ENCODE assay signal across 8 cellular contexts in genomic region chr11:2929511-2929879, GRCh38. TPM values are rescaled to one million over a fixed set of nuclear protein-coding genes. Genes with fewer than 3 reads are reported as not detected.
DNase-seq lines count a peak whose midpoint lies in the region; ATAC-seq and TF ChIP-seq lines count a peak whose summit lies in the region.

No MANE protein-coding gene starts in this region.

- peaks cover 27% of the 10 kb centered on the region for H3K4me1 Mint-ChIP-seq in activated CD4-positive, alpha-beta T cell treated with anti-CD3 and anti-CD28 coated beads for 36 hours
- peaks cover 7% of the 10 kb centered on the region for H3K4me1 Mint-ChIP-seq in WTC11

- H3K9me3 Mint-ChIP-seq in activated CD4-positive, alpha-beta T cell treated with anti-CD3 and anti-CD28 coated beads for 36 hours (ENCODE audit: low read depth), result no peaks in the 10 kb centered on the region
- no peaks in the 10 kb centered on the region for H3K9me3 Mint-ChIP-seq in WTC11

- H3K4me3 Mint-ChIP-seq in activated CD4-positive, alpha-beta T cell treated with anti-CD3 and anti-CD28 coated beads for 36 hours, result peak overlapping the region; percentile 63
- H3K4me3 Mint-ChIP-seq in WTC11, result 0 out of 2 replicates have a peak overlapping the region, but pooled peaks have one; percentile 72

- peak; percentile 34 for ATAC-seq in activated CD4-positive, alpha-beta T cell treated with anti-CD3 and anti-CD28 coated beads for 36 hours
- peak; percentile 9 for ATAC-seq in WTC11

- peaks cover 19% of the 10 kb centered on the region for H3K27me3 Mint-ChIP-seq in activated CD4-positive, alpha-beta T cell treated with anti-CD3 and anti-CD28 coated beads for 36 hours
- peaks cover 42% of the 10 kb centered on the region for H3K27me3 Mint-ChIP-seq in WTC11 (ENCODE audit: low read depth)

- H3K4me1 ChIP-seq in esophagus (ENCODE audit: control insufficient read depth in 2 of 2, insufficient read depth in 2 of 2, low read length in 1 of 2) (peaks cover 0 to 27% of the 10 kb centered on the region in 2 donors), neutrophil (ENCODE audit: control insufficient read depth in 1 of 2, insufficient read depth in 1 of 2, low read depth in 1 of 2, low read length in 1 of 2) (peaks cover 28 to 40% of the 10 kb centered on the region in 2 experiments), BE2C (no peaks in the 10 kb centered on the region)

- no peak overlapping the region for H3K27ac Mint-ChIP-seq in activated CD4-positive, alpha-beta T cell treated with anti-CD3 and anti-CD28 coated beads for 36 hours
- H3K27ac Mint-ChIP-seq in WTC11, result no peak overlapping the region

- no peak for TF ChIP-seq CTCF in WTC11 (IDR thresholded peaks at IDR 0.05)
- TF ChIP-seq CTCF in neutrophil (IDR thresholded peaks at IDR 0.05), result no peak
- TF ChIP-seq CTCF in BE2C (IDR thresholded peaks at IDR 0.05; ENCODE audit: low read depth, low read length), result no peak

- no peaks in the 10 kb centered on the region for H3K36me3 Mint-ChIP-seq in activated CD4-positive, alpha-beta T cell treated with anti-CD3 and anti-CD28 coated beads for 36 hours (ENCODE audit: low read depth)
- 0 out of 2 replicates have a peak, but pooled peaks cover 3% of the 10 kb centered on the region for H3K36me3 Mint-ChIP-seq in WTC11

- POLR2A ChIA-PET in activated CD4-positive, alpha-beta T cell treated with anti-CD3 and anti-CD28 coated beads for 36 hours (lab: Charles Lee), result no interaction called here
- POLR2A ChIA-PET in WTC11 (lab: Charles Lee), result interaction anchor here (0.6 to 2.1 kb wide), 3 partner anchors 26 to 37 kb away, joined by 3 to 10 read pairs (median 4); no protein-coding TSS in a partner anchor

- H3K36me3 ChIP-seq in esophagus (ENCODE audit: control insufficient read depth in 2 of 2, insufficient read depth in 2 of 2, low read length in 1 of 2), result no peaks in the 10 kb centered on the region
- no peaks in the 10 kb centered on the region for H3K36me3 ChIP-seq in neutrophil
- no peaks in the 10 kb centered on the region for H3K36me3 ChIP-seq in BE2C

- CTCF ChIA-PET in activated CD4-positive, alpha-beta T cell treated with anti-CD3 and anti-CD28 coated beads for 36 hours (lab: Charles Lee), result interaction anchor here (1.0 to 2.6 kb wide), 8 partner anchors 9 to 42 kb away, joined by 3 to 14 read pairs (median 4); a partner anchor contains a TSS
- CTCF ChIA-PET in WTC11 (lab: Charles Lee), result interaction anchor here (0.6 to 3.4 kb wide), 22 partner anchors 9 to 640 kb away, joined by 3 to 68 read pairs (median 6); partner anchors contain the start of genes CARS1, CDKN1C and NAP1L4

- H3K27ac ChIP-seq in esophagus (ENCODE audit: low read depth in 2 of 2, low read length in 1 of 2), result peak overlapping the region; percentile 82 to 91
- H3K27ac ChIP-seq in neutrophil, result no peak overlapping the region

- H3K27me3 ChIP-seq in esophagus (ENCODE audit: control insufficient read depth in 1 of 2, insufficient read depth in 2 of 2, low read length in 2 of 2) (no peaks in the 10 kb centered on the region), neutrophil (peaks cover 68% of the 10 kb centered on the region), BE2C (peaks cover 30% of the 10 kb centered on the region)

- WGBS in esophagus, 2 donors, result 2 to 3% methylated on average over 10 to 46 of the region's 46 CpGs

- H3K4me3 ChIP-seq in esophagus (ENCODE audit: low read depth in 1 of 2, low read length in 2 of 2) (peak overlapping the region; percentile 43 to 62), neutrophil (ENCODE audit: low read depth in 1 of 2, low read length in 1 of 2) (peak overlapping the region; percentile 30 to 52), BE2C (ENCODE audit: low read depth, low read length) (no peak overlapping the region)

- peak; percentile 78 for DNase-seq in activated CD4-positive, alpha-beta T cell treated with anti-CD3 and anti-CD28 coated beads for 36 hours
- DNase-seq in activated CD4-positive, alpha-beta T cell treated with anti-CD3 and anti-CD28 coated beads, Interleukin-2, amount 50 U/mL, for 1 hour, result no peak
- peak; percentile 43 for DNase-seq in WTC11 (ENCODE audit: low spot score)
- DNase-seq in NCI-H526 (lab: John Stamatoyannopoulos, UW), result no peak
- DNase-seq in retina, result no peak
- no peak for DNase-seq in BE2C

- no peaks in the 10 kb centered on the region for H3K9me3 ChIP-seq in esophagus (ENCODE audit: control insufficient read depth in 2 of 2, insufficient read depth in 1 of 2, low read depth in 1 of 2, low read length in 1 of 2)
- no peaks in the 10 kb centered on the region for H3K9me3 ChIP-seq in neutrophil
- H3K9me3 ChIP-seq in BE2C, result no peaks in the 10 kb centered on the region

- intact Hi-C loops in activated CD4-positive, alpha-beta T cell treated with anti-CD3 and anti-CD28 coated beads for 36 hours (cut with DNase I, micrococcal nuclease), result loop anchor here in 1 of 2 experiments (1.0 kb wide), 2 partner anchors 27 to 229 kb away; a partner anchor contains a TSS

TF ChIP-seq in WTC11, 78 proteins besides CTCF, POLR2A, EP300 and RAD21:
- peak; percentile 77; the same call in 1 of the 2 replicates for TF ChIP-seq ZNF121 (CRISPR knock-in tag; IDR thresholded peaks at IDR 0.05)
- TF ChIP-seq USF2 (CRISPR knock-in tag; IDR thresholded peaks at IDR 0.05), result no peak

RNA-seq across cellular contexts. Expression of gene PHLDA2, which starts 0.3 kb away (rescaled TPM):
- total RNA-seq in activated CD4-positive, alpha-beta T cell treated with anti-CD3 and anti-CD28 coated beads for 36 hours, result 1 to 10 TPM; 3.1 to 3.7 TPM
- total RNA-seq in WTC11 (2021), result 9.4 to 11.0 TPM (median 9.6 TPM) in 3 replicates
- 10 to 100 TPM; 19.6 to 61.7 TPM for polyA plus RNA-seq in esophagus
- not detected for polyA plus RNA-seq in BE2C (2012; ENCODE audit: insufficient read depth, insufficient read length, low read depth)

RNA-seq across cellular contexts. Expression of gene CDKN1C, which starts 43.9 kb away (rescaled TPM):
- total RNA-seq in activated CD4-positive, alpha-beta T cell treated with anti-CD3 and anti-CD28 coated beads for 36 hours, result under 1 TPM; 0.21 to 0.53 TPM
- total RNA-seq in WTC11 (2021), result 25.0 to 35.0 TPM (median 32.4 TPM) in 3 replicates
- 10 to 100 TPM; 12.1 to 27.5 TPM for polyA plus RNA-seq in esophagus
- polyA plus RNA-seq in BE2C (2012; ENCODE audit: insufficient read depth, insufficient read length, low read depth), result 3.6 TPM

Comparison
In these comparisons a context has a peak if more than half of its experiments do, and no peak if none do; other contexts are left out.
1. DNase-seq: peak in activated CD4-positive, alpha-beta T cell treated with anti-CD3 and anti-CD28 coated beads for 36 hours (single experiment) and WTC11 (single experiment); none in activated CD4-positive, alpha-beta T cell treated with anti-CD3 and anti-CD28 coated beads, Interleukin-2, amount 50 U/mL, for 1 hour (single experiment), NCI-H526 (0 of 2), retina (single experiment) and BE2C (single experiment).
2. RNA of gene CDKN1C, which starts 43.9 kb away (total RNA-seq): 25.0 to 35.0 TPM in WTC11; 0.21 to 0.53 TPM in activated CD4-positive, alpha-beta T cell treated with anti-CD3 and anti-CD28 coated beads for 36 hours; every median in the first group is over 10 times any median in the second.